13 cellular contexts compared by ENCODE assay signal in the genomic region with DNA sequence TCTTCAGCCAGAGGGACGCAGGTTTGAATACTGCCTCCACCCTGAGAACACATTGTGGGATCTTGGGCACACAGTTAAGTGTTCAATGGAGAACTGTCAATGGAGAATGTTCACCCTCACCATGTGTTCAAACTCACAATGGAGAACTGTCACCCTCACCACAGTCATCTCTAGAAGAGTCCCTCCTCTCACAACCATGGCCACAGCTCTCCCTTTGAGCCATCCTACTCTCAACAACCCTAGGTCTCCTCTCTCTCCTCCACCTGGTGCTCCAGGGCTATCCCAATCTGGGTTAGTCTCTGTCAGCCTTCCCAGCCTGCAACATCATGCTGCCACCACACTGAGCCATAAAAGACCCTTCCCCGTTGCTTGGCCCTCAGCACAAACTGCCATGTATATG.
DNase-seq lines count a peak whose midpoint lies in the region; ATAC-seq lines count a peak whose summit lies in the region.
"Had no signal": no experiment of that assay in that cellular context is flagged by ENCODE, and none has a peak within 500 bp of the region (broad histone marks: within the 10 kb centered on the region; RNA-seq: fewer than 3 reads in every experiment).

No MANE protein-coding gene starts in this region.

- H3K27ac Mint-ChIP-seq in stimulated activated effector memory CD8-positive, alpha-beta T cell treated with anti-CD3 and anti-CD28 coated beads, Interleukin-12 subunit alpha, Interleukin-12 subunit beta, amount 100 ng/mL, for 72 hours, result no peak overlapping the region
- H3K27ac Mint-ChIP-seq: activated naive CD4-positive, alpha-beta T cell treated with anti-CD3 and anti-CD28 coated beads for 36 hours had no signal

- no peaks in the 10 kb centered on the region for H3K36me3 Mint-ChIP-seq in stimulated activated effector memory CD8-positive, alpha-beta T cell treated with anti-CD3 and anti-CD28 coated beads, Interleukin-12 subunit alpha, Interleukin-12 subunit beta, amount 100 ng/mL, for 72 hours

- H3K4me1 Mint-ChIP-seq in stimulated activated effector memory CD8-positive, alpha-beta T cell treated with anti-CD3 and anti-CD28 coated beads, Interleukin-12 subunit alpha, Interleukin-12 subunit beta, amount 100 ng/mL, for 72 hours, result peaks cover 21% of the 10 kb centered on the region

- peak overlapping the region; percentile 14 for H3K4me3 Mint-ChIP-seq in stimulated activated effector memory CD8-positive, alpha-beta T cell treated with anti-CD3 and anti-CD28 coated beads, Interleukin-12 subunit alpha, Interleukin-12 subunit beta, amount 100 ng/mL, for 72 hours
- H3K4me3 Mint-ChIP-seq: activated naive CD4-positive, alpha-beta T cell treated with anti-CD3 and anti-CD28 coated beads for 36 hours had no signal

- DNase-seq in stimulated activated effector memory CD8-positive, alpha-beta T cell treated with anti-CD3 and anti-CD28 coated beads, Interleukin-12 subunit alpha, Interleukin-12 subunit beta, amount 100 ng/mL, for 72 hours (ENCODE audit: low spot score in 2 of 2), result peak in 1 of 2 donors; percentile 64
- DNase-seq in NCI-H2081 treated with DMSO at 0.1 percent for 48 hours (lab: John Stamatoyannopoulos, UW) (no peak), SKM-1 (lab: John Stamatoyannopoulos, UW; ENCODE audit: unreplicated experiment) (no peak), UCSD-AML1 (lab: John Stamatoyannopoulos, UW; ENCODE audit: unreplicated experiment) (no peak)
- DNase-seq: head of caudate nucleus, NCI-H1930, NCI-H748 treated with DMSO at 0.1 percent for 48 hours, SW 1271, WERI-Rb-1 had no signal

- ATAC-seq in GM18909 (IDR thresholded peaks at IDR 0.05; ENCODE audit: poor library complexity, unreplicated experiment) (peak; percentile 42), GM21576 (IDR thresholded peaks at IDR 0.05; ENCODE audit: unreplicated experiment) (peak; percentile 32), HG03045 (IDR thresholded peaks at IDR 0.05; ENCODE audit: unreplicated experiment) (peak; percentile 65)
- ATAC-seq in stimulated activated effector memory CD8-positive, alpha-beta T cell treated with anti-CD3 and anti-CD28 coated beads, Interleukin-12 subunit alpha, Interleukin-12 subunit beta, amount 100 ng/mL, for 72 hours, result peak; percentile 71

- H3K9me3 Mint-ChIP-seq in stimulated activated effector memory CD8-positive, alpha-beta T cell treated with anti-CD3 and anti-CD28 coated beads, Interleukin-12 subunit alpha, Interleukin-12 subunit beta, amount 100 ng/mL, for 72 hours, result no peaks in the 10 kb centered on the region
- H3K9me3 Mint-ChIP-seq: activated naive CD4-positive, alpha-beta T cell treated with anti-CD3 and anti-CD28 coated beads for 36 hours had no signal
